In the genomic region with DNA sequence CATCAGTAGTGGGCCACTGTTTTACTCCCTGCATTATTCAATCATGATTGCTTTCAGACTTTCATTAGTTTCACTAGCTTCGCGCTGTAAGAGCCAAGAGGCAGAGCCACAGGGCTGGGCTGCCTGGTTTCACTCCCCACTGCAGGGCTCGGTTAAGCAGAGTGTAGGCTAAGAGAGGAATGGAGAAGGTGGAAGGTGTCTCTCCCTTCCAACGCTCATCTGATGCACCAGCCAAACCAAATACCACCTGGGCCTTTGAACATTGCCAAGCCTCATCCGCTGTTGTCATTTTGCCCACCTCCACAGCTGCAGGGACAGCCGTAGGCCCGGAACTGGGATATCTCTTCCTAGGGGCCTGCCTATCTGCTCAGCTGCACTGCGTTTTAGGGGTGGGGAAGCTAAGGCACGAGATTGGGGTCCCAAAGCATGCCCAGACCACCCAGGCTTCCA, we compare ENCODE assay signal across 7 cellular contexts. TPM values are rescaled to one million over a fixed set of nuclear protein-coding genes. Genes with fewer than 3 reads are reported as not detected.
DNase-seq lines count a peak whose midpoint lies in the region; ATAC-seq and TF ChIP-seq lines count a peak whose summit lies in the region.
"Had no signal": no experiment of that assay in that cellular context is flagged by ENCODE, and none has a peak within 500 bp of the region (broad histone marks: within the 10 kb centered on the region; RNA-seq: fewer than 3 reads in every experiment).

No MANE protein-coding gene starts in this region.

- WGBS in esophagus muscularis mucosa: 30% methylated on average over 9 of the region's 9 CpGs

- H3K4me1 ChIP-seq in OCI-LY3 (ENCODE audit: low read length) (peaks cover 41% of the 10 kb centered on the region), esophagus muscularis mucosa (peaks cover 28 to 63% (median 59%) of the 10 kb centered on the region in 4 donors)

- TF ChIP-seq CTCF in OCI-LY3 (IDR thresholded peaks at IDR 0.05; ENCODE audit: low read depth, low read length) (no peak), esophagus muscularis mucosa (IDR thresholded peaks at IDR 0.05) (no peak)

- peak overlapping the region; percentile 83 for H3K4me3 ChIP-seq in OCI-LY3 (ENCODE audit: low read length)
- peak overlapping the region; percentile 78 to 96 (median 91) for H3K4me3 ChIP-seq in esophagus muscularis mucosa

- no peak for ATAC-seq in stimulated activated memory B cell treated with anti-CD40 and anti-IgM and Interleukin-4, amounts not matched to agents 10 μg/mL and 1 μg/mL and 100 μg/mL, for 72 hours
- ATAC-seq in GM21737 (IDR thresholded peaks at IDR 0.05; ENCODE audit: unreplicated experiment) (no peak), HG03378 (IDR thresholded peaks at IDR 0.05; ENCODE audit: unreplicated experiment) (no peak)

- peak overlapping the region; percentile 86 for H3K27ac Mint-ChIP-seq in stimulated activated memory B cell treated with anti-CD40 and anti-IgM and Interleukin-4, amounts not matched to agents 10 μg/mL and 1 μg/mL and 100 μg/mL, for 72 hours

- peak overlapping the region; percentile 87 for H3K4me3 Mint-ChIP-seq in stimulated activated memory B cell treated with anti-CD40 and anti-IgM and Interleukin-4, amounts not matched to agents 10 μg/mL and 1 μg/mL and 100 μg/mL, for 72 hours

- intact Hi-C loops in esophagus muscularis mucosa (cut with DNase I): loop anchor here (2.0 kb wide), 1 partner anchor 17 kb away; no protein-coding TSS in a partner anchor

- DNase-seq in esophagus muscularis mucosa (ENCODE audit: extremely low spot score) (no peak), MV-4-11 (lab: John Stamatoyannopoulos, UW) (no peak)

- H3K9me3 Mint-ChIP-seq in stimulated activated memory B cell treated with anti-CD40 and anti-IgM and Interleukin-4, amounts not matched to agents 10 μg/mL and 1 μg/mL and 100 μg/mL, for 72 hours: no peaks in the 10 kb centered on the region

- peaks cover 33% of the 10 kb centered on the region for H4K20me1 ChIP-seq in OCI-LY3 (ENCODE audit: insufficient read depth, low read length)

- peak overlapping the region; percentile 90 for H3K4me2 ChIP-seq in OCI-LY3 (ENCODE audit: low read length)

- H3K27me3 ChIP-seq in OCI-LY3 (ENCODE audit: low read depth, low read length) (no peaks in the 10 kb centered on the region), esophagus muscularis mucosa (no peaks in the 10 kb centered on the region)

- H3K9ac ChIP-seq in OCI-LY3 (ENCODE audit: low read length): peak overlapping the region; percentile 97

- no peak for TF ChIP-seq EP300 in esophagus muscularis mucosa (IDR thresholded peaks at IDR 0.05)

- H3K27me3 Mint-ChIP-seq in stimulated activated memory B cell treated with anti-CD40 and anti-IgM and Interleukin-4, amounts not matched to agents 10 μg/mL and 1 μg/mL and 100 μg/mL, for 72 hours: no peaks in the 10 kb centered on the region

- TF ChIP-seq POLR2A in esophagus muscularis mucosa (IDR thresholded peaks at IDR 0.05; ENCODE audit: low read depth): no peak

- peak overlapping the region; percentile 41 for H2AFZ ChIP-seq in OCI-LY3 (ENCODE audit: low read depth, low read length)

- H3K9me3 ChIP-seq in OCI-LY3 (ENCODE audit: insufficient read depth, low read length): no peaks in the 10 kb centered on the region
- no peaks in the 10 kb centered on the region for H3K9me3 ChIP-seq in esophagus muscularis mucosa

- peak overlapping the region; percentile 91 for H3K27ac ChIP-seq in OCI-LY3 (ENCODE audit: low read length)
- peak overlapping the region; percentile 95 to 100 (median 99) for H3K27ac ChIP-seq in esophagus muscularis mucosa (replicated peaks in 1 of 4)

- H3K4me1 Mint-ChIP-seq in stimulated activated memory B cell treated with anti-CD40 and anti-IgM and Interleukin-4, amounts not matched to agents 10 μg/mL and 1 μg/mL and 100 μg/mL, for 72 hours: peaks cover 28% of the 10 kb centered on the region

- H3K36me3 Mint-ChIP-seq in stimulated activated memory B cell treated with anti-CD40 and anti-IgM and Interleukin-4, amounts not matched to agents 10 μg/mL and 1 μg/mL and 100 μg/mL, for 72 hours: peaks cover 8% of the 10 kb centered on the region

- H3K36me3 ChIP-seq in OCI-LY3 (replicated peaks; ENCODE audit: low read depth, low read length) (peaks cover 11% of the 10 kb centered on the region), esophagus muscularis mucosa (peaks cover 0 to 14% (median 1%) of the 10 kb centered on the region in 4 donors)

- peaks cover 40% of the 10 kb centered on the region for H3K79me2 ChIP-seq in OCI-LY3 (ENCODE audit: low read length)

RNA-seq across cellular contexts. Expression of gene SMARCB1, which starts 0.5 kb away (rescaled TPM):
- total RNA-seq in esophagus muscularis mucosa: 10 to 100 TPM; 28.8 to 55.6 (median 34.9) TPM

RNA-seq across cellular contexts. Expression of gene MMP11, which starts 13.6 kb away (rescaled TPM):
- 1 to 10 TPM; 2.8 to 6.5 (median 5.4) TPM for total RNA-seq in esophagus muscularis mucosa

RNA-seq across cellular contexts. Expression of gene CHCHD10, which starts 18.5 kb away (rescaled TPM):
- 10 to 100 TPM; 22.9 to 97.7 (median 44.6) TPM for total RNA-seq in esophagus muscularis mucosa

RNA-seq across cellular contexts. Expression of gene C22orf15, which starts 23.5 kb away (rescaled TPM):
- under 1 TPM in 1 of 4 donors, not detected in 3; 0.58 TPM for total RNA-seq in esophagus muscularis mucosa
- total RNA-seq: subcutaneous adipose tissue had no signal

RNA-seq across cellular contexts. Expression of gene VPREB3, which starts 32.1 kb away (rescaled TPM):
- total RNA-seq in esophagus muscularis mucosa: not detected
